Comparison of ENCODE assay signal across 1 cellular context in genomic region chr17:75927286-75927922, GRCh38.
TF ChIP-seq lines count a peak whose summit lies in the region.

No MANE protein-coding gene starts in this region.

TF ChIP-seq in HCT116, 20 proteins besides CTCF, POLR2A, EP300 and RAD21:
- no peak for TF ChIP-seq ELF1 (IDR thresholded peaks at IDR 0.05; ENCODE audit: borderline replicate concordance, low read depth)
- no peak for TF ChIP-seq EZH2 (IDR thresholded peaks at IDR 0.05)
- no peak for TF ChIP-seq ZFX (IDR thresholded peaks at IDR 0.05)
- TF ChIP-seq REST (IDR thresholded peaks at IDR 0.05; ENCODE audit: low read depth), result no peak
